Comparison of ENCODE assay signal across 28 cellular contexts in the genomic region with DNA sequence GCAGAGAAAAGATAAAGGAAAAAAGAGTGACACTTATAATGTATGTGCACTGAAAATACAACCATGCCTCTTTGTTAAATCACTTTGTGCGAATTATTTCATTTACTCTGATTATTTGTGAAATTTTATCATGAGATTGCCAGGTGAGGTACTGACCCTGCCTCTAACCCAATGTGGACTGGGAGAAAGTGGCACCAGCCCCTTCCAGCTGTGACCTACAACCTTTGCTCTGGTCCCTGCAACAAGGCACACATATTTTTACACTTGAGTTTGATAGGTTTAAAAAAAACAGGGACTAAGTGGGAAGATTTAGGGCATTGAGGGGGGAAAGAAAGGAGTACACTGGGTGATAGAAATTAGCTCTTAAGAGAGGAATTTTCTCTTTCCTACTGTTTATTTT.
"Had no signal": no experiment of that assay in that cellular context is flagged by ENCODE, and none has a peak within 500 bp of the region (broad histone marks: within the 10 kb centered on the region; RNA-seq: fewer than 3 reads in every experiment).

No MANE protein-coding gene starts in this region.

- H3K27ac Mint-ChIP-seq: naive thymus-derived CD4-positive, alpha-beta T cell; natural killer cell treated with Interleukin-12 subunit alpha and Interleukin-12 subunit beta and Interleukin-15 and Interleukin-18, amount 100 ng/mL, for 72 hours; stimulated activated naive B cell treated with anti-CD40 and anti-IgM and Interleukin-4, amounts not matched to agents 10 μg/mL and 1 μg/mL and 100 μg/mL, for 72 hours had no signal

- H3K27me3 ChIP-seq: heart left ventricle, right atrium auricular region, stomach, testis, tibial artery, upper lobe of right lung had no signal

- H3K4me3 ChIP-seq: heart left ventricle, left ventricle myocardium inferior, lower lobe of right lung, right atrium auricular region, skin epidermis, stomach, testis, tibial artery, upper lobe of right lung had no signal

- H3K9me3 ChIP-seq: lower lobe of right lung, stomach, testis, tibial artery, upper lobe of right lung had no signal

- H3K36me3 Mint-ChIP-seq: natural killer cell treated with Interleukin-12 subunit alpha and Interleukin-12 subunit beta and Interleukin-15 and Interleukin-18, amount 100 ng/mL, for 72 hours; stimulated activated naive B cell treated with anti-CD40 and anti-IgM and Interleukin-4, amounts not matched to agents 10 μg/mL and 1 μg/mL and 100 μg/mL, for 72 hours had no signal

- DNase-seq: heart left ventricle; hypothalamus; immature natural killer cell; kidney; left colon; left ventricle myocardium inferior; lower lobe of right lung; mammary epithelial cell; mesenchymal stem cell; naive thymus-derived CD4-positive, alpha-beta T cell; nucleus accumbens; stimulated activated CD4-positive, alpha-beta T cell treated with anti-CD3 and anti-CD28 coated beads, Interleukin-12 subunit alpha, Interleukin-12 subunit beta, amount 100 ng/mL, for 4 hours; stimulated activated CD4-positive, alpha-beta T cell treated with anti-CD3 and anti-CD28 coated beads, Interleukin-15, amount 100 ng/mL, for 24 hours; stimulated activated CD4-positive, alpha-beta T cell treated with anti-CD3 and anti-CD28 coated beads, Interleukin-2, amount 100 ng/mL, for 24 hours; stimulated activated CD4-positive, alpha-beta T cell treated with anti-CD3 and anti-CD28 coated beads, Interleukin-4, amount 100 ng/mL, for 1 hour; stimulated activated naive B cell treated with anti-CD40 and anti-IgM and Interleukin-4, amounts not matched to agents 10 μg/mL and 1 μg/mL and 100 μg/mL, for 72 hours; stimulated activated naive CD8-positive, alpha-beta T cell treated with anti-CD3 and anti-CD28 coated beads, Interleukin-15, Interleukin-2, amounts not matched to agents 100 U/mL and 50 U/mL, for 24 hours; stomach; testis; tibial artery; trophoblast cell; upper lobe of right lung had no signal

- H3K4me1 ChIP-seq: heart left ventricle, left ventricle myocardium inferior, lower lobe of right lung, parathyroid adenoma, right atrium auricular region, stomach, testis, tibial artery, upper lobe of right lung had no signal

- ATAC-seq: heart left ventricle; left colon; lower lobe of right lung; naive thymus-derived CD4-positive, alpha-beta T cell; natural killer cell treated with Interleukin-12 subunit alpha and Interleukin-12 subunit beta and Interleukin-15 and Interleukin-18, amount 100 ng/mL, for 72 hours; sciatic nerve; stimulated activated naive B cell treated with anti-CD40 and anti-IgM and Interleukin-4, amounts not matched to agents 10 μg/mL and 1 μg/mL and 100 μg/mL, for 72 hours; stimulated activated naive CD8-positive, alpha-beta T cell treated with anti-CD3 and anti-CD28 coated beads, Interleukin-15, Interleukin-2, amounts not matched to agents 100 U/mL and 50 U/mL, for 24 hours; upper lobe of right lung had no signal

- H3K36me3 ChIP-seq: heart left ventricle, left ventricle myocardium inferior, lower lobe of right lung, right atrium auricular region, stomach, tibial artery, upper lobe of right lung had no signal

- H3K4me1 Mint-ChIP-seq: neural crest cell; stimulated activated naive B cell treated with anti-CD40 and anti-IgM and Interleukin-4, amounts not matched to agents 10 μg/mL and 1 μg/mL and 100 μg/mL, for 72 hours had no signal

- H3K4me3 Mint-ChIP-seq: naive thymus-derived CD4-positive, alpha-beta T cell; natural killer cell treated with Interleukin-12 subunit alpha and Interleukin-12 subunit beta and Interleukin-15 and Interleukin-18, amount 100 ng/mL, for 72 hours; neural crest cell; stimulated activated naive B cell treated with anti-CD40 and anti-IgM and Interleukin-4, amounts not matched to agents 10 μg/mL and 1 μg/mL and 100 μg/mL, for 72 hours had no signal

- H3K27ac ChIP-seq: heart left ventricle, left ventricle myocardium inferior, lower lobe of right lung, parathyroid adenoma, right atrium auricular region, skin epidermis, stomach, testis, tibial artery, upper lobe of right lung had no signal

- H3K9me3 Mint-ChIP-seq: stimulated activated naive B cell treated with anti-CD40 and anti-IgM and Interleukin-4, amounts not matched to agents 10 μg/mL and 1 μg/mL and 100 μg/mL, for 72 hours had no signal

- H3K27me3 Mint-ChIP-seq: natural killer cell treated with Interleukin-12 subunit alpha and Interleukin-12 subunit beta and Interleukin-15 and Interleukin-18, amount 100 ng/mL, for 72 hours had no signal
